Comparison of ENCODE assay signal across 15 cellular contexts in the genomic region with DNA sequence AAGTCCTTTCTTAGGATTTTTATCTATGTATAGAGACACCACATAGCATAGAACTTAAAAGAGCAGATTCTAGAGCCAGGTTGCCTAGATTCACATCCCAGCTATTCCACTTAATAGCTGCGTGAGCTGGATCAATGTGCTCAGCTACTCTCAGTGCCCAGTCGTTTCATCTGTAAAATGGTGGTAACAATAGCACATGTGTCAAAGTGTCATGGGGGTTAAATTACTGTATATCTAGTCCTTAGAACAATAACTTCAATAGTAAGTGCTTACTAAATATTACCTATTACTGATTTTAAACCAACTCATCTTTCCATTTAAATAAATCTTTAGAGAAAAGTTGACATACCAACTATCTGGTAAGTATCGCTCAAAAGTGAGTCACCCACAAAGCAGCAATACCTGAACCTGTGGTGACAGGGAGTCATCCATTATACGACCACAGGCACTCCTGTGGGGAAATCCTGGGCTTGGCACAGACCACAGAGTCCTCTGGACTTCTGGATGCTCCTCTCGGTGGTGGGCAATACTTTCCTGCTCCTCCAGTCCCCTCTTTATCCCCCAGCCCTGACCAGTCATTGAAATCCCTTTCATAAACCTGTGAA.
DNase-seq lines count a peak whose midpoint lies in the region; ATAC-seq, FAIRE-seq and TF ChIP-seq lines count a peak whose summit lies in the region.
"Had no signal": no experiment of that assay in that cellular context is flagged by ENCODE, and none has a peak within 500 bp of the region (broad histone marks: within the 10 kb centered on the region; RNA-seq: fewer than 3 reads in every experiment).

No MANE protein-coding gene starts in this region.

- peak overlapping the region; percentile 14 for H3K27ac ChIP-seq in epithelial cell of prostate
- H3K27ac ChIP-seq: heart left ventricle, left lung, vagina had no signal

- CTCF ChIA-PET in activated CD8-positive, alpha-beta T cell treated with anti-CD3 and anti-CD28 coated beads for 36 hours (lab: Charles Lee): interaction anchor here (1.0 kb wide), 1 partner anchor 17 kb away, joined by 3 read pairs; no protein-coding TSS in a partner anchor
- CTCF ChIA-PET in activated CD8-positive, alpha-beta T cell treated with anti-CD3 and anti-CD28 coated beads, Interleukin-2, amount 10 ng/mL, durations not matched to agents 7 days and 5 days (lab: Charles Lee): interaction anchor here (1.5 kb wide), 1 partner anchor 14 kb away, joined by 3 read pairs; no protein-coding TSS in a partner anchor

- POLR2A ChIA-PET in activated CD8-positive, alpha-beta T cell treated with anti-CD3 and anti-CD28 coated beads for 36 hours (lab: Charles Lee): no interaction called here
- POLR2A ChIA-PET in activated CD8-positive, alpha-beta T cell treated with anti-CD3 and anti-CD28 coated beads, Interleukin-2, amount 10 ng/mL, durations not matched to agents 7 days and 5 days (lab: Charles Lee): no interaction called here

- peak; percentile 39 for ATAC-seq in activated CD8-positive, alpha-beta T cell treated with anti-CD3 and anti-CD28 coated beads for 36 hours
- ATAC-seq in activated CD8-positive, alpha-beta T cell treated with anti-CD3 and anti-CD28 coated beads, Interleukin-2, amount 10 ng/mL, durations not matched to agents 7 days and 5 days: no peak
- ATAC-seq: activated CD8-positive, alpha-beta memory T cell treated with anti-CD3 and anti-CD28 coated beads, Interleukin-2, amount 10 ng/mL, durations not matched to agents 7 days and 5 days; heart left ventricle; left lung; natural killer cell treated with Interleukin-12 subunit alpha and Interleukin-12 subunit beta and Interleukin-15 and Interleukin-18, amount 100 ng/mL, for 72 hours; sciatic nerve had no signal

- H3K4me3 Mint-ChIP-seq in activated CD8-positive, alpha-beta T cell treated with anti-CD3 and anti-CD28 coated beads for 36 hours: no peak overlapping the region
- no peak overlapping the region for H3K4me3 Mint-ChIP-seq in activated CD8-positive, alpha-beta T cell treated with anti-CD3 and anti-CD28 coated beads, Interleukin-2, amount 10 ng/mL, durations not matched to agents 7 days and 5 days
- H3K4me3 Mint-ChIP-seq: activated CD8-positive, alpha-beta memory T cell treated with anti-CD3 and anti-CD28 coated beads, Interleukin-2, amount 10 ng/mL, durations not matched to agents 7 days and 5 days; natural killer cell treated with Interleukin-12 subunit alpha and Interleukin-12 subunit beta and Interleukin-15 and Interleukin-18, amount 100 ng/mL, for 72 hours had no signal

- peak; percentile 29 for DNase-seq in activated CD8-positive, alpha-beta T cell treated with anti-CD3 and anti-CD28 coated beads for 36 hours
- no peak for DNase-seq in activated CD8-positive, alpha-beta T cell treated with anti-CD3 and anti-CD28 coated beads, Interleukin-2, amount 10 ng/mL, durations not matched to agents 7 days and 5 days
- DNase-seq in RCC 7860 (ENCODE audit: low spot score) (peak; percentile 56), epithelial cell of prostate (ENCODE audit: low read depth, low spot score) (peak; percentile 72), SKM-1 (lab: John Stamatoyannopoulos, UW; ENCODE audit: unreplicated experiment) (no peak), RPMI8226 (no peak), ecto neural progenitor cell (ENCODE audit: low spot score) (no peak)
- peak; percentile 17 to 54 for DNase-seq in stimulated activated CD8-positive, alpha-beta memory T cell treated with anti-CD3 and anti-CD28 coated beads, Interleukin-15, amount 100 ng/mL, for 48 hours (ENCODE audit: low read depth in 2 of 2)
- DNase-seq: activated CD8-positive, alpha-beta memory T cell treated with anti-CD3 and anti-CD28 coated beads, Interleukin-2, amount 10 ng/mL, durations not matched to agents 7 days and 5 days; aorta; heart left ventricle; left lung had no signal

- intact Hi-C loops in activated CD8-positive, alpha-beta T cell treated with anti-CD3 and anti-CD28 coated beads for 36 hours (cut with micrococcal nuclease): no loop called here

- TF ChIP-seq CTCF in activated CD8-positive, alpha-beta T cell treated with anti-CD3 and anti-CD28 coated beads for 36 hours (IDR thresholded peaks at IDR 0.05): no peak

- peak; percentile 80 for FAIRE-seq in RCC 7860 (lab: Jason Lieb, UNC)

- no peaks in the 10 kb centered on the region for H3K27me3 Mint-ChIP-seq in activated CD8-positive, alpha-beta T cell treated with anti-CD3 and anti-CD28 coated beads for 36 hours
- H3K27me3 Mint-ChIP-seq in activated CD8-positive, alpha-beta T cell treated with anti-CD3 and anti-CD28 coated beads, Interleukin-2, amount 10 ng/mL, durations not matched to agents 7 days and 5 days (ENCODE audit: low read depth): no peaks in the 10 kb centered on the region
- H3K27me3 Mint-ChIP-seq: activated CD8-positive, alpha-beta memory T cell treated with anti-CD3 and anti-CD28 coated beads, Interleukin-2, amount 10 ng/mL, durations not matched to agents 7 days and 5 days; natural killer cell treated with Interleukin-12 subunit alpha and Interleukin-12 subunit beta and Interleukin-15 and Interleukin-18, amount 100 ng/mL, for 72 hours had no signal

- peaks cover 2% of the 10 kb centered on the region for H3K36me3 Mint-ChIP-seq in activated CD8-positive, alpha-beta T cell treated with anti-CD3 and anti-CD28 coated beads for 36 hours (ENCODE audit: low read depth)
- H3K36me3 Mint-ChIP-seq in activated CD8-positive, alpha-beta T cell treated with anti-CD3 and anti-CD28 coated beads, Interleukin-2, amount 10 ng/mL, durations not matched to agents 7 days and 5 days (ENCODE audit: low read depth): no peaks in the 10 kb centered on the region
- H3K36me3 Mint-ChIP-seq: activated CD8-positive, alpha-beta memory T cell treated with anti-CD3 and anti-CD28 coated beads, Interleukin-2, amount 10 ng/mL, durations not matched to agents 7 days and 5 days; natural killer cell treated with Interleukin-12 subunit alpha and Interleukin-12 subunit beta and Interleukin-15 and Interleukin-18, amount 100 ng/mL, for 72 hours had no signal

- H3K27ac Mint-ChIP-seq in activated CD8-positive, alpha-beta T cell treated with anti-CD3 and anti-CD28 coated beads for 36 hours: no peak overlapping the region
- H3K27ac Mint-ChIP-seq in activated CD8-positive, alpha-beta T cell treated with anti-CD3 and anti-CD28 coated beads, Interleukin-2, amount 10 ng/mL, durations not matched to agents 7 days and 5 days: no peak overlapping the region
- H3K27ac Mint-ChIP-seq: activated CD8-positive, alpha-beta memory T cell treated with anti-CD3 and anti-CD28 coated beads, Interleukin-2, amount 10 ng/mL, durations not matched to agents 7 days and 5 days; natural killer cell treated with Interleukin-12 subunit alpha and Interleukin-12 subunit beta and Interleukin-15 and Interleukin-18, amount 100 ng/mL, for 72 hours had no signal

- H3K4me1 Mint-ChIP-seq in activated CD8-positive, alpha-beta T cell treated with anti-CD3 and anti-CD28 coated beads for 36 hours (ENCODE audit: low read depth): peaks cover 6% of the 10 kb centered on the region
- H3K4me1 Mint-ChIP-seq in activated CD8-positive, alpha-beta T cell treated with anti-CD3 and anti-CD28 coated beads, Interleukin-2, amount 10 ng/mL, durations not matched to agents 7 days and 5 days (ENCODE audit: low read depth): no peaks in the 10 kb centered on the region

- H3K9me3 Mint-ChIP-seq in activated CD8-positive, alpha-beta T cell treated with anti-CD3 and anti-CD28 coated beads for 36 hours: no peaks in the 10 kb centered on the region
- no peaks in the 10 kb centered on the region for H3K9me3 Mint-ChIP-seq in activated CD8-positive, alpha-beta T cell treated with anti-CD3 and anti-CD28 coated beads, Interleukin-2, amount 10 ng/mL, durations not matched to agents 7 days and 5 days (ENCODE audit: insufficient read depth)
- H3K9me3 Mint-ChIP-seq: natural killer cell treated with Interleukin-12 subunit alpha and Interleukin-12 subunit beta and Interleukin-15 and Interleukin-18, amount 100 ng/mL, for 72 hours had no signal

Comparison
In these comparisons a context has a peak if more than half of its experiments do, and no peak if none do; other contexts are left out.
1. DNase-seq: peak in activated CD8-positive, alpha-beta T cell treated with anti-CD3 and anti-CD28 coated beads for 36 hours (single experiment), RCC 7860 (single experiment), epithelial cell of prostate (single experiment) and stimulated activated CD8-positive, alpha-beta memory T cell treated with anti-CD3 and anti-CD28 coated beads, Interleukin-15, amount 100 ng/mL, for 48 hours (2 of 2); none in activated CD8-positive, alpha-beta T cell treated with anti-CD3 and anti-CD28 coated beads, Interleukin-2, amount 10 ng/mL, durations not matched to agents 7 days and 5 days (single experiment), SKM-1 (single experiment), RPMI8226 (single experiment) and ecto neural progenitor cell (single experiment).